17 cellular contexts compared by ENCODE assay signal in the genomic region with DNA sequence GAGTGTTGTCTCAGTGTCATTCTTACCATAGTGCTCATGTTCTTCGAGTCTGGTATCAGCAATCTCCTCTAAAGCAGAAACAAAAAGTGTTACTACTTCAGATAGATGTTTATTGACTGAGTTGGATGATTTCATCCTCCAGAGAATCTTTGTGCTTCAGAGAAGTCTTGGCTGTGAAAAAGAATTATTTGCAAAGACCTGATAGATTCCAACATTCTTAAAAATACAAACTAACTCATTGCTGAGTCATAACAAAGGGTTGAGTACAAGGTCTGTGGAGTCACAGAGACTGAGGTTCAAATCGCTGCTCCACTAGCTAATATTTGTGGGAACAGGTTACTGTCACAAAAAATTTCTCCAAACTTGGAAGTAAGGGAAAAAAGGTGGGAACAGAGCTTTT. TPM values are rescaled to one million over a fixed set of nuclear protein-coding genes. Genes with fewer than 3 reads are reported as not detected.
DNase-seq lines count a peak whose midpoint lies in the region; ATAC-seq, FAIRE-seq and TF ChIP-seq lines count a peak whose summit lies in the region.
"Had no signal": no experiment of that assay in that cellular context is flagged by ENCODE, and none has a peak within 500 bp of the region (broad histone marks: within the 10 kb centered on the region; RNA-seq: fewer than 3 reads in every experiment).

No MANE protein-coding gene starts in this region.

- H3K27ac Mint-ChIP-seq in natural killer cell treated with Interleukin-12 subunit alpha and Interleukin-12 subunit beta and Interleukin-15 and Interleukin-18, amount 100 ng/mL, for 72 hours, result no peak overlapping the region

- ATAC-seq in natural killer cell treated with Interleukin-12 subunit alpha and Interleukin-12 subunit beta and Interleukin-15 and Interleukin-18, amount 100 ng/mL, for 72 hours, result no peak
- ATAC-seq in HG03354 (IDR thresholded peaks at IDR 0.05; ENCODE audit: poor library complexity, severe bottlenecking, unreplicated experiment), result no peak

- no peak overlapping the region for H3K4me3 Mint-ChIP-seq in natural killer cell treated with Interleukin-12 subunit alpha and Interleukin-12 subunit beta and Interleukin-15 and Interleukin-18, amount 100 ng/mL, for 72 hours

- no peaks in the 10 kb centered on the region for H3K27me3 Mint-ChIP-seq in natural killer cell treated with Interleukin-12 subunit alpha and Interleukin-12 subunit beta and Interleukin-15 and Interleukin-18, amount 100 ng/mL, for 72 hours

- no peak overlapping the region for H3K4me3 ChIP-seq in epithelial cell of proximal tubule (ENCODE audit: low read depth, low read length)

- H3K4me1 Mint-ChIP-seq in natural killer cell treated with Interleukin-12 subunit alpha and Interleukin-12 subunit beta and Interleukin-15 and Interleukin-18, amount 100 ng/mL, for 72 hours (ENCODE audit: low read depth in 2 of 2), result no peaks in the 10 kb centered on the region

- TF ChIP-seq CTCF in epithelial cell of proximal tubule (conservative IDR thresholded peaks at IDR 0.05; ENCODE audit: low read depth, low read length), result no peak

- FAIRE-seq in RCC 7860 (lab: Jason Lieb, UNC), result peak; percentile 93

- DNase-seq in EH (ENCODE audit: low read depth), result peak; percentile 74
- DNase-seq in RCC 7860 (ENCODE audit: low spot score), result peak; percentile 79
- DNase-seq in epithelial cell of proximal tubule (ENCODE audit: low read depth), result peak; percentile 38
- peak; percentile 55 for DNase-seq in non-pigmented ciliary epithelial cell (ENCODE audit: low read depth)
- DNase-seq in natural killer cell treated with Interleukin-12 subunit alpha and Interleukin-12 subunit beta and Interleukin-15 and Interleukin-18, amount 100 ng/mL, for 72 hours (ENCODE audit: low spot score), result no peak
- DNase-seq in NCI-H1417 treated with DMSO at 0.1 percent for 48 hours (lab: John Stamatoyannopoulos, UW), result no peak
- DNase-seq in ureter (ENCODE audit: low spot score), result no peak
- DNase-seq: activated CD4-positive, CD25-positive, alpha-beta regulatory T cell; dermis blood vessel endothelial cell; NCI-H1092; NCI-H2171; NCI-H82 had no signal

- no peaks in the 10 kb centered on the region for H3K9me3 Mint-ChIP-seq in natural killer cell treated with Interleukin-12 subunit alpha and Interleukin-12 subunit beta and Interleukin-15 and Interleukin-18, amount 100 ng/mL, for 72 hours

- H3K36me3 Mint-ChIP-seq in natural killer cell treated with Interleukin-12 subunit alpha and Interleukin-12 subunit beta and Interleukin-15 and Interleukin-18, amount 100 ng/mL, for 72 hours, result no peaks in the 10 kb centered on the region

RNA-seq across cellular contexts. Expression of gene STRIT1, which starts 9.0 kb away (rescaled TPM):
- total RNA-seq in epithelial cell of proximal tubule (not detected in 2 replicates), ureter (not detected)
- not detected for total RNA-seq in natural killer cell treated with Interleukin-12 subunit alpha and Interleukin-12 subunit beta and Interleukin-15 and Interleukin-18, amount 100 ng/mL, for 72 hours
- total RNA-seq: activated CD8-positive, alpha-beta memory T cell treated with anti-CD3 and anti-CD28 coated beads for 36 hours; dermis blood vessel endothelial cell; liver; subcutaneous adipose tissue; T-helper 1 cell treated with Interleukin-12 subunit alpha and Interleukin-12 subunit beta and Interleukin-4 antibody, amounts not matched to agents 30 ng/mL and 1 ng/mL, for 36 hours had no signal

Comparison
In these comparisons a context has a peak if more than half of its experiments do, and no peak if none do; other contexts are left out.
1. DNase-seq: peak in EH (single experiment), RCC 7860 (single experiment), epithelial cell of proximal tubule (single experiment) and non-pigmented ciliary epithelial cell (single experiment); none in natural killer cell treated with Interleukin-12 subunit alpha and Interleukin-12 subunit beta and Interleukin-15 and Interleukin-18, amount 100 ng/mL, for 72 hours (single experiment), NCI-H1417 treated with DMSO at 0.1 percent for 48 hours (single experiment) and ureter (single experiment).